In genomic region chr6:149990672-149991402, GRCh38 we compare ENCODE assay signal across 1 cellular context.
TF ChIP-seq lines count a peak whose summit lies in the region.

No MANE protein-coding gene starts in this region.

TF ChIP-seq in HepG2, 621 proteins besides CTCF, POLR2A, EP300 and RAD21:
- TF ChIP-seq TBX2 (CRISPR knock-in tag; IDR thresholded peaks at IDR 0.05; ENCODE audit: borderline replicate concordance) (0 out of 2 replicates have a peak, but pooled peaks have one; percentile 15), ZNF512B (CRISPR knock-in tag; IDR thresholded peaks at IDR 0.05; ENCODE audit: borderline replicate concordance) (no peak), HNRNPLL (IDR thresholded peaks at IDR 0.05; ENCODE audit: low read depth, low read length, poor library complexity, severe bottlenecking) (peak; percentile 67), SOX13 (IDR thresholded peaks at IDR 0.05) (no peak), SOX13 (CRISPR knock-in tag; conservative IDR thresholded peaks at IDR 0.05 in 1 of 2, IDR thresholded peaks at IDR 0.05 in 1 of 2) (no peak), MTF2 (CRISPR knock-in tag; IDR thresholded peaks at IDR 0.05; ENCODE audit: borderline replicate concordance) (peak; percentile 91; the same call in 1 of the 2 replicates), EZH2 (conservative IDR thresholded peaks at IDR 0.05; ENCODE audit: low read depth, low read length) (0 out of 2 replicates have a peak, but pooled peaks have one; percentile 70), NFE2L1 (CRISPR knock-in tag; IDR thresholded peaks at IDR 0.05; ENCODE audit: borderline replicate concordance) (0 out of 2 replicates have a peak, but pooled peaks have one; percentile 22), ZSCAN31 (CRISPR knock-in tag; IDR thresholded peaks at IDR 0.05; ENCODE audit: low read depth) (0 out of 2 replicates have a peak, but pooled peaks have one; percentile 32), ZNF784 (CRISPR knock-in tag; IDR thresholded peaks at IDR 0.05; ENCODE audit: borderline replicate concordance) (no peak), ELF3 (CRISPR knock-in tag; IDR thresholded peaks at IDR 0.05) (no peak), ZNF687 (CRISPR knock-in tag; IDR thresholded peaks at IDR 0.05) (0 out of 2 replicates have a peak, but pooled peaks have one; percentile 5), GABPB1 (CRISPR knock-in tag; IDR thresholded peaks at IDR 0.05) (peak; percentile 18; the same call in 1 of the 2 replicates), ZNF556 (CRISPR knock-in tag; IDR thresholded peaks at IDR 0.05; ENCODE audit: borderline replicate concordance) (no peak), SUZ12 (IDR thresholded peaks at IDR 0.05; ENCODE audit: low read depth, low read length) (no peak)
- TF ChIP-seq, protein P1, sequence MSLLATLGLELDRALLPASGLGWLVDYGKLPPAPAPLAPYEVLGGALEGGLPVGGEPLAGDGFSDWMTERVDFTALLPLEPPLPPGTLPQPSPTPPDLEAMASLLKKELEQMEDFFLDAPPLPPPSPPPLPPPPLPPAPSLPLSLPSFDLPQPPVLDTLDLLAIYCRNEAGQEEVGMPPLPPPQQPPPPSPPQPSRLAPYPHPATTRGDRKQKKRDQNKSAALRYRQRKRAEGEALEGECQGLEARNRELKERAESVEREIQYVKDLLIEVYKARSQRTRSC (CRISPR knock-in tag; IDR thresholded peaks at IDR 0.05; ENCODE audit: low read depth): no peak
- TF ChIP-seq, protein P2, sequence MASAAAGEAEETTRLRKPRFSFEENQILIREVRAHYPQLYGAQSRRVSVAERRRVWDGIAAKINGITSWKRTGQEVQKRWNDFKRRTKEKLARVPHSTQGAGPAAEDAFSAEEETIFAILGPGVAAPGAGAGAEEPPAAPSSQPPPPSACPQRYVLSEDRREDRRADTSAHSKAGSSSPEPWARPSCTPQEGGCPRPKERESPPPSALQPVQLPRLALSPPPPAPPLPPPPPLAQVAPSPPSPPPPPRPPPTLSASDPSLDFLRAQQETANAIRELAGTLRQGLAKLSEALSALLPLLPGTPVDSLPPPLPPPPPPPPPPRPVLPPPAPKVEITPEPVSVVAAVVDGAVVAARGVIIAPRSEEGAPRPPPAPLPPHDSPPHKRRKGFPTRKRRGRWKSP (CRISPR knock-in tag; IDR thresholded peaks at IDR 0.05): 0 out of 2 replicates have a peak, but pooled peaks have one; percentile 11
TF ChIP-seq in HepG2: peak in this region for 9.
